ENCODE assay signal across 8 cellular contexts in the genomic region with DNA sequence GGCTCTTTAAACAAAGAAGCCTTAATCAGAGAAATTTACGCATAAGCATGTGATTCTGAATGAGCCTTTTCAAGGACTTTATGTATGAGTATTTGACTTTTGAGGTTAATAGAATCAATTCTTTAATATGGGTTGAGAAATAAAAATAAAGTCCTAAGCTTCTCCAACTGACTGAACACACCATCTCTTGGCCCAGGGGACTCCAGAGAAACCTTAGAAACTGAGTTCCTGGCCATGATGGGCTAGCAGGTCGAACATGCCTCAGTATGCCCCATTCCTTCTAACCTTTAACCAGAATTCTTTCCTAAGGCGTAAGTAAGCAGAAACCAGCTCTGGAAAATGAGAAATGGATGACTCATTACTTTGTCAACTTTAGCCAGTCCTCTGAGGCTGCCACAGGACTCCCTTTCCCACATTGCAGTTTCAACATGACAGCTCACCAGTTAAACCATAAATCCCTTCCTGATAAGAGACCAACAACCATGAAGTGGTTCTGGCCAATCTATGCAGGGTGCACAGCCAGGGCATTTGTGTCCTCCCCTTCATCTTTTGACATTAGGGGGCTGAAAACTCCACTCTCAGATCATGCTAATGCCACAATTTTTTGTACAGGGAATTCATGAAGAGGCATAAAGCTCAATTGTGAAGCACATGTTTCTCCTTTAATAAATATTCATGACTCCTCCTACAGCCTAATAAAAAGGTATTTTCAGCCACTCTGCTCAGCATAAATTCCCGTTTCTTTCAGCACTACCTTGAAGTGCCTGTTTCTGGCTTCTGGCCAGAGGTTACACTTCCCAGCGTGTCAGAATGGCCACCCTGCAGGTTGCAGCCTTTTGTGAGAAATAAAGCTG. TPM values are rescaled to one million over a fixed set of nuclear protein-coding genes. Genes with fewer than 3 reads are reported as not detected.
DNase-seq lines count a peak whose midpoint lies in the region; TF ChIP-seq lines count a peak whose summit lies in the region.

No MANE protein-coding gene starts in this region.

- H3K9me3 Mint-ChIP-seq in Calu3 (ENCODE audit: low read depth, unreplicated experiment) (peaks cover 4% of the 10 kb centered on the region), HFFc6 (no peaks in the 10 kb centered on the region), chondrocyte (ENCODE audit: low read depth) (peaks cover 19% of the 10 kb centered on the region)

- TF ChIP-seq CTCF in Calu3 (IDR thresholded peaks at IDR 0.05; ENCODE audit: unreplicated experiment) = no peak
- TF ChIP-seq CTCF in HFFc6 (IDR thresholded peaks at IDR 0.05) = no peak
- TF ChIP-seq CTCF in chondrocyte (IDR thresholded peaks at IDR 0.05) = no peak
- no peak for TF ChIP-seq CTCF in GM10266 (IDR thresholded peaks at IDR 0.05; ENCODE audit: control insufficient read depth, insufficient read depth, low read depth, missing control alignments)

- H3K4me1 Mint-ChIP-seq in Calu3 (ENCODE audit: low read depth, unreplicated experiment) (peaks cover 63% of the 10 kb centered on the region), HFFc6 (ENCODE audit: low read depth) (peaks cover 47% of the 10 kb centered on the region), chondrocyte (ENCODE audit: low read depth) (peaks cover 45% of the 10 kb centered on the region)

- H3K27me3 Mint-ChIP-seq in Calu3 (ENCODE audit: unreplicated experiment) = no peaks in the 10 kb centered on the region
- H3K27me3 Mint-ChIP-seq in HFFc6 (ENCODE audit: insufficient read depth) = no peaks in the 10 kb centered on the region; the same call in 1 of the 2 replicates
- H3K27me3 Mint-ChIP-seq in chondrocyte (ENCODE audit: low read depth) = no peaks in the 10 kb centered on the region

- H3K4me3 Mint-ChIP-seq in Calu3 (ENCODE audit: low read depth, unreplicated experiment) (peak overlapping the region; percentile 49), HFFc6 (peak overlapping the region; percentile 76), chondrocyte (ENCODE audit: unreplicated experiment) (no peak overlapping the region)

- DNase-seq in Calu3 = peak; percentile 82
- peak; percentile 93 for DNase-seq in HFFc6
- DNase-seq in NCI-H748 treated with DMSO at 0.1 percent for 48 hours (lab: John Stamatoyannopoulos, UW) = peak; percentile 11
- DNase-seq in chondrocyte (ENCODE audit: low spot score) = no peak
- DNase-seq in myocyte (ENCODE audit: low read depth) = peak; percentile 89
- DNase-seq in COR-L47 (lab: John Stamatoyannopoulos, UW) = no peak
- no peak for DNase-seq in GM10266 (ENCODE audit: extremely low spot score)
- DNase-seq in NCI-H128 (lab: John Stamatoyannopoulos, UW; ENCODE audit: unreplicated experiment) = no peak

- BruUV-seq in Calu3 (replicated peaks; lab: Mats Ljungman, UMichigan) = no TSS peak

- H3K27ac Mint-ChIP-seq in Calu3 (ENCODE audit: unreplicated experiment) = peak overlapping the region; percentile 66
- peak overlapping the region; percentile 93 for H3K27ac Mint-ChIP-seq in HFFc6
- H3K27ac Mint-ChIP-seq in chondrocyte (ENCODE audit: unreplicated experiment) = peak overlapping the region; percentile 98

- intact Hi-C loops in Calu3 (cut with micrococcal nuclease; ENCODE audit: unreplicated experiment) = loop anchor here (1.0 to 5.0 kb wide), 4 partner anchors 15 to 87 kb away; no protein-coding TSS in a partner anchor

- CTCF ChIA-PET in Calu3 (lab: Charles Lee) = interaction anchor here (0.6 to 2.2 kb wide), 20 partner anchors 11 to 281 kb away, joined by 3 to 11 read pairs (median 3); partner anchors contain the start of gene TM4SF18

- H3K36me3 Mint-ChIP-seq in Calu3 (ENCODE audit: insufficient read depth, unreplicated experiment) (peaks cover 9% of the 10 kb centered on the region), HFFc6 (ENCODE audit: low read depth) (peaks cover 7% of the 10 kb centered on the region), chondrocyte (ENCODE audit: low read depth) (peaks cover 9% of the 10 kb centered on the region)

RNA-seq across cellular contexts. Expression of gene TM4SF18, which starts 33.3 kb away (rescaled TPM):
- total RNA-seq in Calu3 (2022) (0.21 TPM in 1 of 2 replicates, not detected in the other), chondrocyte (0.20 to 1.4 TPM in 2 of 3 replicates, not detected in the other), myocyte (0.19 TPM in 1 of 2 replicates, not detected in the other)
- under 1 TPM in 4 of 6 experiments, not detected in 2; 0.05 to 0.19 (median 0.09) TPM for total RNA-seq in HFFc6 (2021; fragmentation: NEBNext Ultra II Directional; extraction: Animal tissue kit (Norgen Biotek cat#: 25700))
- polyA plus RNA-seq in myocyte (2012) = not detected

Comparison
In these comparisons a context has a peak if more than half of its experiments do, and no peak if none do; other contexts are left out.
1. DNase-seq: peak in Calu3 (single experiment), HFFc6 (single experiment), NCI-H748 treated with DMSO at 0.1 percent for 48 hours (single experiment) and myocyte (single experiment); none in chondrocyte (single experiment), COR-L47 (single experiment), GM10266 (single experiment) and NCI-H128 (single experiment).
2. Peak in every context shown above with its lines, with median percentiles within 50 percentile points of each other: H3K27ac Mint-ChIP-seq.